In genomic region chr19:1244693-1245451, GRCh38 we compare ENCODE assay signal across 9 cellular contexts. TPM values are rescaled to one million over a fixed set of nuclear protein-coding genes. Genes with fewer than 3 reads are reported as not detected.
DNase-seq lines count a peak whose midpoint lies in the region; ATAC-seq, FAIRE-seq and TF ChIP-seq lines count a peak whose summit lies in the region.
"Had no signal": no experiment of that assay in that cellular context is flagged by ENCODE, and none has a peak within 500 bp of the region (broad histone marks: within the 10 kb centered on the region; RNA-seq: fewer than 3 reads in every experiment).

No MANE protein-coding gene starts in this region.

- in situ Hi-C loops in GM13976 (cut with MboI; ENCODE audit: low sequenced_read_pairs, unreplicated experiment), result no loop called here

- no peaks in the 10 kb centered on the region for H3K27me3 Mint-ChIP-seq in activated CD4-positive, alpha-beta memory T cell treated with anti-CD3 and anti-CD28 coated beads, Interleukin-2, amount 10 ng/mL, durations not matched to agents 7 days and 5 days

- H3K27ac ChIP-seq in heart left ventricle, result peak overlapping the region; percentile 91 to 100 (median 99)
- H3K27ac ChIP-seq in skin epidermis, result peak overlapping the region in 20 of 21 experiments; percentile 65 to 100 (median 87)

- ATAC-seq in heart left ventricle (peak; percentile 22 to 30 (median 26)), HG03457 (IDR thresholded peaks at IDR 0.05; ENCODE audit: unreplicated experiment) (no peak), GM21390 (IDR thresholded peaks at IDR 0.05; ENCODE audit: unreplicated experiment) (no peak), HG03439 (IDR thresholded peaks at IDR 0.05; ENCODE audit: unreplicated experiment) (no peak)

- H3K9me3 ChIP-seq in heart left ventricle, result no peaks in the 10 kb centered on the region

- no peaks in the 10 kb centered on the region for H3K27me3 ChIP-seq in heart left ventricle

- POLR2A ChIA-PET in activated CD4-positive, alpha-beta memory T cell treated with anti-CD3 and anti-CD28 coated beads, Interleukin-2, amount 10 ng/mL, durations not matched to agents 7 days and 5 days (lab: Charles Lee), result interaction anchor here (0.7 to 6.9 kb wide), 17 partner anchors 8 to 653 kb away, joined by 3 to 266 read pairs (median 4); partner anchors contain the start of genes ARHGAP45, CIRBP, EFNA2 and FAM174C

- TF ChIP-seq CTCF in heart left ventricle (IDR thresholded peaks at IDR 0.05), result peak in 1 of 12 donors; percentile 1
- TF ChIP-seq CTCF in GM13976 (IDR thresholded peaks at IDR 0.05; ENCODE audit: borderline replicate concordance, control extremely low read depth, extremely low read depth, insufficient read depth, missing control alignments), result no peak

- peak overlapping the region; percentile 61 for H3K4me3 Mint-ChIP-seq in activated CD4-positive, alpha-beta memory T cell treated with anti-CD3 and anti-CD28 coated beads, Interleukin-2, amount 10 ng/mL, durations not matched to agents 7 days and 5 days

- H3K27ac Mint-ChIP-seq in activated CD4-positive, alpha-beta memory T cell treated with anti-CD3 and anti-CD28 coated beads, Interleukin-2, amount 10 ng/mL, durations not matched to agents 7 days and 5 days, result peak overlapping the region; percentile 89

- H3K4me3 ChIP-seq in heart left ventricle (peak overlapping the region in 9 of 12 donors; percentile 3 to 97 (median 34)), skin epidermis (peak overlapping the region; percentile 3 to 37 (median 23))

- H3K36me3 ChIP-seq in heart left ventricle, result peaks cover 0 to 5% (median 1%) of the 10 kb centered on the region in 9 donors

- H3K4me1 ChIP-seq in heart left ventricle, result peaks cover 15 to 80% (median 70%) of the 10 kb centered on the region in 12 donors

- 12 to 22% (median 16%) methylated on average over 8 to 31 of the region's 31 CpGs for WGBS in heart left ventricle, 4 donors

- H3K9me3 Mint-ChIP-seq in activated CD4-positive, alpha-beta memory T cell treated with anti-CD3 and anti-CD28 coated beads, Interleukin-2, amount 10 ng/mL, durations not matched to agents 7 days and 5 days, result no peaks in the 10 kb centered on the region

- peaks cover 5% of the 10 kb centered on the region for H3K36me3 Mint-ChIP-seq in activated CD4-positive, alpha-beta memory T cell treated with anti-CD3 and anti-CD28 coated beads, Interleukin-2, amount 10 ng/mL, durations not matched to agents 7 days and 5 days (ENCODE audit: low read depth)

- peaks cover 38% of the 10 kb centered on the region for H3K4me1 Mint-ChIP-seq in activated CD4-positive, alpha-beta memory T cell treated with anti-CD3 and anti-CD28 coated beads, Interleukin-2, amount 10 ng/mL, durations not matched to agents 7 days and 5 days

- FAIRE-seq in H54 (lab: Jason Lieb, UNC), result no peak
- FAIRE-seq: endometrium had no signal

- intact Hi-C loops in heart left ventricle (cut with DNase I), result loop anchor here (1.0 to 10.0 kb wide), 5 partner anchors 21 to 320 kb away; partner anchors contain the start of gene ARID3A (in 1 of the 10)

- DNase-seq in H54 (ENCODE audit: insufficient read length, low spot score), result peak; percentile 74
- DNase-seq in activated CD4-positive, alpha-beta memory T cell treated with anti-CD3 and anti-CD28 coated beads, Interleukin-2, amount 10 ng/mL, durations not matched to agents 7 days and 5 days, result no peak
- peak; percentile 80 to 92 (median 91) for DNase-seq in heart left ventricle
- DNase-seq in GM13976 (ENCODE audit: low spot score), result no peak

- TF ChIP-seq POLR2A in H54 (IDR thresholded peaks at IDR 0.05; ENCODE audit: low read depth, low read length), result no peak
- no peak for TF ChIP-seq POLR2A in heart left ventricle (IDR thresholded peaks at IDR 0.05)

- CTCF ChIA-PET in activated CD4-positive, alpha-beta memory T cell treated with anti-CD3 and anti-CD28 coated beads, Interleukin-2, amount 10 ng/mL, durations not matched to agents 7 days and 5 days (lab: Charles Lee), result interaction anchor here (0.6 to 5.3 kb wide), 35 partner anchors 8 to 382 kb away, joined by 3 to 412 read pairs (median 5); partner anchors contain the start of genes CIRBP, FAM174C, MED16 and NDUFS7

RNA-seq across cellular contexts. Expression of gene ATP5F1D, which starts 3.3 kb away (rescaled TPM):
- total RNA-seq in activated CD4-positive, alpha-beta memory T cell treated with anti-CD3 and anti-CD28 coated beads, Interleukin-2, amount 10 ng/mL, durations not matched to agents 7 days and 5 days, result 100 to 1,000 TPM; 171 to 173 TPM
- total RNA-seq in heart left ventricle, result 100 to 1,000 TPM; 201 to 584 (median 450) TPM
- 1,000 to 10,000 TPM in 1 of 2 donors, 100 to 1,000 TPM in 1; 459 to 1,034 TPM for polyA plus RNA-seq in heart left ventricle

RNA-seq across cellular contexts. Expression of gene MIDN, which starts 3.5 kb away (rescaled TPM):
- 10 to 100 TPM; 86.2 to 88.6 TPM for total RNA-seq in activated CD4-positive, alpha-beta memory T cell treated with anti-CD3 and anti-CD28 coated beads, Interleukin-2, amount 10 ng/mL, durations not matched to agents 7 days and 5 days
- total RNA-seq in heart left ventricle, result 100 to 1,000 TPM in 1 of 9 donors, 10 to 100 TPM in 8; 25.8 to 115 (median 60.5) TPM
- 10 to 100 TPM; 31.5 to 33.6 TPM for polyA plus RNA-seq in heart left ventricle

RNA-seq across cellular contexts. Expression of gene CBARP, which starts 7.1 kb away (rescaled TPM):
- under 1 TPM; 0.35 to 0.55 TPM for total RNA-seq in activated CD4-positive, alpha-beta memory T cell treated with anti-CD3 and anti-CD28 coated beads, Interleukin-2, amount 10 ng/mL, durations not matched to agents 7 days and 5 days
- total RNA-seq in heart left ventricle, result 1 to 10 TPM in 6 of 9 donors, under 1 TPM in 3; 0.60 to 2.2 (median 1.8) TPM
- polyA plus RNA-seq in heart left ventricle, result 1 to 10 TPM; 1.0 to 1.6 TPM

RNA-seq across cellular contexts. Expression of gene CIRBP, which starts 24.3 kb away (rescaled TPM):
- total RNA-seq in activated CD4-positive, alpha-beta memory T cell treated with anti-CD3 and anti-CD28 coated beads, Interleukin-2, amount 10 ng/mL, durations not matched to agents 7 days and 5 days, result 100 to 1,000 TPM; 203 to 204 TPM
- 100 to 1,000 TPM; 149 to 425 (median 269) TPM for total RNA-seq in heart left ventricle
- 100 to 1,000 TPM; 217 to 282 TPM for polyA plus RNA-seq in heart left ventricle

RNA-seq across cellular contexts. Expression of gene FAM174C, which starts 30.5 kb away (rescaled TPM):
- total RNA-seq in activated CD4-positive, alpha-beta memory T cell treated with anti-CD3 and anti-CD28 coated beads, Interleukin-2, amount 10 ng/mL, durations not matched to agents 7 days and 5 days, result 10 to 100 TPM; 45.9 to 50.1 TPM
- total RNA-seq in heart left ventricle, result 10 to 100 TPM; 11.6 to 46.7 (median 18.7) TPM
- 10 to 100 TPM; 23.8 to 56.4 TPM for polyA plus RNA-seq in heart left ventricle

Comparison
In these comparisons a context has a peak if more than half of its experiments do, and no peak if none do; other contexts are left out.
1. DNase-seq: peak in H54 (single experiment) and heart left ventricle (5 of 5); none in activated CD4-positive, alpha-beta memory T cell treated with anti-CD3 and anti-CD28 coated beads, Interleukin-2, amount 10 ng/mL, durations not matched to agents 7 days and 5 days (single experiment) and GM13976 (single experiment).
2. ATAC-seq: peak in heart left ventricle (4 of 4); none in HG03457 (single experiment), GM21390 (single experiment) and HG03439 (single experiment).